In the genomic region with DNA sequence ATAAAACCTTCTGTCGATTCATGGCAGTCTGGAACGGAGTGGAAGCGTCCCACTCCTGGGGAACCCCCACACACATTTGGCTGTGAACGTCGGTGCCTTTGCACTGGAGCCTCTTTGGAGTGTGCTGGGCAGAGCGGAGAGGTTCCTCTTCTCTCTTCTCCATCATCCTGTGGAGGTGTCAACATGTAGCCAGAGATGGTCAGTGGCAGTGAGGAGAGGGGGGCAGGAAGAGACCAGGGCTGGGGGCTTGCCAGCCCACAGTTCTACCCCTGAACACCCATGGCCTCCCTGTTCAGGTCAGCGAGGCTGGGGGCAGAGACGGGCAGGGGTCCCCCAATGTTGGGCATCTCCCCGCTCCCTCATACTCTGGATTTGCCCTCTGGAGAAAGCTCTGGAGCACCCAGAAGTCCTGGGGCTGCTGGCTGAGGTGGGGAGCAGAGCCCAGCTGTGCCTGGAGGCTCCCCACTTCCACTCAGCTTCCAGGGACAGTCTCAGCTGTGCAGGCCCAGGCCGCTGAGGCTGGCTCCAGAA, we compare ENCODE assay signal across 1 cellular context.
TF ChIP-seq lines count a peak whose summit lies in the region.

No MANE protein-coding gene starts in this region.

TF ChIP-seq in SK-N-SH, 30 proteins besides CTCF, POLR2A, EP300 and RAD21 (continued from another document):
- TF ChIP-seq, protein P1, sequence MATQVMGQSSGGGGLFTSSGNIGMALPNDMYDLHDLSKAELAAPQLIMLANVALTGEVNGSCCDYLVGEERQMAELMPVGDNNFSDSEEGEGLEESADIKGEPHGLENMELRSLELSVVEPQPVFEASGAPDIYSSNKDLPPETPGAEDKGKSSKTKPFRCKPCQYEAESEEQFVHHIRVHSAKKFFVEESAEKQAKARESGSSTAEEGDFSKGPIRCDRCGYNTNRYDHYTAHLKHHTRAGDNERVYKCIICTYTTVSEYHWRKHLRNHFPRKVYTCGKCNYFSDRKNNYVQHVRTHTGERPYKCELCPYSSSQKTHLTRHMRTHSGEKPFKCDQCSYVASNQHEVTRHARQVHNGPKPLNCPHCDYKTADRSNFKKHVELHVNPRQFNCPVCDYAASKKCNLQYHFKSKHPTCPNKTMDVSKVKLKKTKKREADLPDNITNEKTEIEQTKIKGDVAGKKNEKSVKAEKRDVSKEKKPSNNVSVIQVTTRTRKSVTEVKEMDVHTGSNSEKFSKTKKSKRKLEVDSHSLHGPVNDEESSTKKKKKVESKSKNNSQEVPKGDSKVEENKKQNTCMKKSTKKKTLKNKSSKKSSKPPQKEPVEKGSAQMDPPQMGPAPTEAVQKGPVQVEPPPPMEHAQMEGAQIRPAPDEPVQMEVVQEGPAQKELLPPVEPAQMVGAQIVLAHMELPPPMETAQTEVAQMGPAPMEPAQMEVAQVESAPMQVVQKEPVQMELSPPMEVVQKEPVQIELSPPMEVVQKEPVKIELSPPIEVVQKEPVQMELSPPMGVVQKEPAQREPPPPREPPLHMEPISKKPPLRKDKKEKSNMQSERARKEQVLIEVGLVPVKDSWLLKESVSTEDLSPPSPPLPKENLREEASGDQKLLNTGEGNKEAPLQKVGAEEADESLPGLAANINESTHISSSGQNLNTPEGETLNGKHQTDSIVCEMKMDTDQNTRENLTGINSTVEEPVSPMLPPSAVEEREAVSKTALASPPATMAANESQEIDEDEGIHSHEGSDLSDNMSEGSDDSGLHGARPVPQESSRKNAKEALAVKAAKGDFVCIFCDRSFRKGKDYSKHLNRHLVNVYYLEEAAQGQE (IDR thresholded peaks at IDR 0.05; ENCODE audit: low read depth, low read length) = no peak
- no peak for TF ChIP-seq RFX5 (IDR thresholded peaks at IDR 0.05; ENCODE audit: low read length)
- TF ChIP-seq FOSL2 (IDR thresholded peaks at IDR 0.05; ENCODE audit: borderline replicate concordance, low read depth) = no peak
- no peak for TF ChIP-seq IRF3 (IDR thresholded peaks at IDR 0.05; ENCODE audit: low read depth, low read length)
- TF ChIP-seq, protein P2, sequence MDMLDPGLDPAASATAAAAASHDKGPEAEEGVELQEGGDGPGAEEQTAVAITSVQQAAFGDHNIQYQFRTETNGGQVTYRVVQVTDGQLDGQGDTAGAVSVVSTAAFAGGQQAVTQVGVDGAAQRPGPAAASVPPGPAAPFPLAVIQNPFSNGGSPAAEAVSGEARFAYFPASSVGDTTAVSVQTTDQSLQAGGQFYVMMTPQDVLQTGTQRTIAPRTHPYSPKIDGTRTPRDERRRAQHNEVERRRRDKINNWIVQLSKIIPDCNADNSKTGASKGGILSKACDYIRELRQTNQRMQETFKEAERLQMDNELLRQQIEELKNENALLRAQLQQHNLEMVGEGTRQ (IDR thresholded peaks at IDR 0.05; ENCODE audit: borderline replicate concordance, low read depth, low read length) = no peak
- TF ChIP-seq MEF2A (IDR thresholded peaks at IDR 0.05; ENCODE audit: borderline replicate concordance, low read depth) = no peak
- no peak for TF ChIP-seq NRF1 (IDR thresholded peaks at IDR 0.05; ENCODE audit: low read depth, low read length)
- no peak for TF ChIP-seq SIN3A (IDR thresholded peaks at IDR 0.05; ENCODE audit: borderline replicate concordance, low read depth, low read length)
